ENCODE assay signal across 27 cellular contexts in genomic region chr4:100294356-100294755, GRCh38.
DNase-seq lines count a peak whose midpoint lies in the region; ATAC-seq, FAIRE-seq and TF ChIP-seq lines count a peak whose summit lies in the region.
"Had no signal": no experiment of that assay in that cellular context is flagged by ENCODE, and none has a peak within 500 bp of the region (broad histone marks: within the 10 kb centered on the region; RNA-seq: fewer than 3 reads in every experiment).

No MANE protein-coding gene starts in this region.

- TF ChIP-seq RAD21 in IMR-90 (IDR thresholded peaks at IDR 0.05; ENCODE audit: low read length): no peak

- H3K4me3 Mint-ChIP-seq in CD14-positive monocyte: no peak overlapping the region
- H3K4me3 Mint-ChIP-seq in activated CD4-positive, alpha-beta memory T cell treated with anti-CD3 and anti-CD28 coated beads, Interleukin-2, amount 10 ng/mL, durations not matched to agents 7 days and 5 days: no peak overlapping the region

- no peak overlapping the region for H4K8ac ChIP-seq in IMR-90 (ENCODE audit: low read depth in 2 of 2, low read length in 2 of 2)

- H3K4me1 ChIP-seq in IMR-90 (ENCODE audit: control insufficient read depth, insufficient read depth, low read length) (peaks cover 10% of the 10 kb centered on the region), keratinocyte (ENCODE audit: control insufficient read depth, extremely low read depth, insufficient read depth, low read length) (peaks cover 22% of the 10 kb centered on the region), tibial nerve (peaks cover 0 to 23% (median 3%) of the 10 kb centered on the region in 4 donors)
- H3K4me1 ChIP-seq: A549 had no signal

- H3K4me3 ChIP-seq in AG09309 (ENCODE audit: control insufficient read depth, low read depth, low read length) (no peak overlapping the region), IMR-90 (ENCODE audit: insufficient read depth, low read depth, low read length) (no peak overlapping the region), keratinocyte (ENCODE audit: control insufficient read depth in 2 of 3, extremely low read depth in 1 of 3, insufficient read depth in 2 of 3, low read depth in 1 of 3, low read length in 3 of 3) (no peak overlapping the region), tibial nerve (no peak overlapping the region)
- H3K4me3 ChIP-seq: A549 had no signal

- H3K14ac ChIP-seq in IMR-90 (replicated peaks; ENCODE audit: low read depth, low read length): no peak overlapping the region

- H3K79me1 ChIP-seq in IMR-90 (ENCODE audit: low read depth in 1 of 2, low read length in 2 of 2): no peaks in the 10 kb centered on the region

- H3K9ac ChIP-seq in IMR-90 (ENCODE audit: low read depth, low read length): no peak overlapping the region
- H3K9ac ChIP-seq in keratinocyte (ENCODE audit: control insufficient read depth, extremely low read depth, insufficient read depth, low read length): no peak overlapping the region
- H3K9ac ChIP-seq: SK-N-SH had no signal

- no peak overlapping the region for H4K5ac ChIP-seq in IMR-90 (ENCODE audit: low read depth, low read length)

- in situ Hi-C loops in IMR-90 (cut with MboI; ENCODE audit: low sequenced_read_pairs): no loop called here

- no peak for TF ChIP-seq EP300 in tibial nerve (IDR thresholded peaks at IDR 0.05)

- H2AFZ ChIP-seq in IMR-90 (replicated peaks; ENCODE audit: low read length, poor library complexity): no peak overlapping the region
- H2AFZ ChIP-seq in keratinocyte (ENCODE audit: control insufficient read depth, low read length): no peak overlapping the region

- CTCF ChIA-PET in IMR-90 (lab: Yijun Ruan, JAX): interaction anchor here (1.6 kb wide), 1 partner anchor 12 kb away, joined by 4 read pairs; no protein-coding TSS in a partner anchor
- CTCF ChIA-PET in activated CD4-positive, alpha-beta memory T cell treated with anti-CD3 and anti-CD28 coated beads, Interleukin-2, amount 10 ng/mL, durations not matched to agents 7 days and 5 days (lab: Charles Lee): no interaction called here

- no peak for ATAC-seq in IMR-90 (ENCODE audit: low read depth)
- ATAC-seq in GM18909 (IDR thresholded peaks at IDR 0.05; ENCODE audit: poor library complexity, unreplicated experiment): no peak
- ATAC-seq: A549, HCT116, HepG2, Panc1 had no signal

- H3K27ac ChIP-seq in IMR-90 (ENCODE audit: insufficient read depth, low read length) (no peak overlapping the region), keratinocyte (ENCODE audit: control insufficient read depth, insufficient read depth, low read length) (no peak overlapping the region), tibial nerve (no peak overlapping the region)
- H3K27ac ChIP-seq: A549, C4-2B, HL-60 had no signal

- no peak overlapping the region for H2BK15ac ChIP-seq in IMR-90 (ENCODE audit: low read depth, low read length)

- H3K36me3 ChIP-seq in IMR-90 (ENCODE audit: control insufficient read depth, insufficient read depth, low read length) (no peaks in the 10 kb centered on the region), keratinocyte (ENCODE audit: control insufficient read depth in 2 of 2, extremely low read depth in 1 of 2, insufficient read depth in 2 of 2, low read length in 2 of 2) (no peaks in the 10 kb centered on the region), tibial nerve (no peaks in the 10 kb centered on the region)

- peak; percentile 42 for DNase-seq in AG09309 (ENCODE audit: low read depth)
- peak; percentile 40 for DNase-seq in IMR-90
- peak; percentile 82 for DNase-seq in fibroblast of gingiva (ENCODE audit: low read depth)
- DNase-seq in keratinocyte (ENCODE audit: low read depth, low spot score): no peak
- DNase-seq in CD14-positive monocyte (ENCODE audit: low spot score): no peak
- DNase-seq in tibial nerve (ENCODE audit: low spot score in 2 of 2): no peak
- DNase-seq in activated CD4-positive, alpha-beta memory T cell treated with anti-CD3 and anti-CD28 coated beads, Interleukin-2, amount 10 ng/mL, durations not matched to agents 7 days and 5 days: no peak
- DNase-seq: EL, GF-D8, KG1, NCI-H1092 treated with DMSO at 0.1 percent for 48 hours, NCI-H1436 treated with DMSO at 0.1 percent for 48 hours, NCI-H1930, NCI-H345, NCI-H524, NCI-H774, SIG-M5, SK-N-SH had no signal

- no peak overlapping the region for H3K4ac ChIP-seq in IMR-90 (ENCODE audit: low read depth, low read length)

- H4K91ac ChIP-seq in IMR-90 (ENCODE audit: insufficient read depth, low read depth, low read length): no peak overlapping the region

- BruUV-seq in IMR-90 (replicated peaks; lab: Mats Ljungman, UMichigan): no TSS peak

- no peak overlapping the region for H2BK120ac ChIP-seq in IMR-90 (ENCODE audit: low read depth, low read length)

- no CpG with 5 or more reads among the region's 1 CpG for WGBS in IMR-90 (ENCODE audit: extremely low coverage in 2 of 2, insufficient read length in 1 of 2), 2 experiments
- WGBS in tibial nerve, 2 donors: 53 to 56% methylated on average over 1 of the region's 1 CpG

- H3K56ac ChIP-seq in IMR-90 (ENCODE audit: extremely low read depth, insufficient read depth, low read length): no peak overlapping the region

- H3K27me3 Mint-ChIP-seq in CD14-positive monocyte (ENCODE audit: low read depth in 3 of 3): no peaks in the 10 kb centered on the region
- peaks cover 1% of the 10 kb centered on the region for H3K27me3 Mint-ChIP-seq in activated CD4-positive, alpha-beta memory T cell treated with anti-CD3 and anti-CD28 coated beads, Interleukin-2, amount 10 ng/mL, durations not matched to agents 7 days and 5 days

- H2AK5ac ChIP-seq in IMR-90 (ENCODE audit: low read depth, low read length): no peak overlapping the region

- dilution Hi-C loops in IMR-90 (cut with HindIII; ENCODE audit: low sequenced_read_pairs, unreplicated experiment) (no loop called here), keratinocyte (cut with MboI; ENCODE audit: extremely low pct_ligation_motif_present, low sequenced_read_pairs) (no loop called here)

- intact Hi-C loops in IMR-90 (cut with micrococcal nuclease): no loop called here
- intact Hi-C loops in CD14-positive monocyte (cut with micrococcal nuclease): no loop called here

- H3K9me1 ChIP-seq in IMR-90 (ENCODE audit: insufficient read depth, low read length): no peaks in the 10 kb centered on the region
- H3K9me1 ChIP-seq in keratinocyte (ENCODE audit: control insufficient read depth, extremely low read depth, insufficient read depth, low read length): no peaks in the 10 kb centered on the region

- H4K20me1 ChIP-seq in IMR-90 (ENCODE audit: insufficient read depth, low read length): no peaks in the 10 kb centered on the region
- no peaks in the 10 kb centered on the region for H4K20me1 ChIP-seq in keratinocyte (ENCODE audit: control insufficient read depth, extremely low read depth, insufficient read depth, low read length)

- H3K79me2 ChIP-seq in keratinocyte (ENCODE audit: control insufficient read depth, insufficient read depth, low read length): no peaks in the 10 kb centered on the region

- H3K27ac Mint-ChIP-seq in CD14-positive monocyte: no peak overlapping the region
- no peak overlapping the region for H3K27ac Mint-ChIP-seq in activated CD4-positive, alpha-beta memory T cell treated with anti-CD3 and anti-CD28 coated beads, Interleukin-2, amount 10 ng/mL, durations not matched to agents 7 days and 5 days

- H3K9me3 Mint-ChIP-seq in CD14-positive monocyte: peaks cover 2 to 19% (median 4%) of the 10 kb centered on the region in 7 donors
- H3K9me3 Mint-ChIP-seq in activated CD4-positive, alpha-beta memory T cell treated with anti-CD3 and anti-CD28 coated beads, Interleukin-2, amount 10 ng/mL, durations not matched to agents 7 days and 5 days: no peaks in the 10 kb centered on the region

- H2BK20ac ChIP-seq in IMR-90 (ENCODE audit: low read depth, low read length): no peak overlapping the region

- no peaks in the 10 kb centered on the region for H3K36me3 Mint-ChIP-seq in CD14-positive monocyte
- H3K36me3 Mint-ChIP-seq in activated CD4-positive, alpha-beta memory T cell treated with anti-CD3 and anti-CD28 coated beads, Interleukin-2, amount 10 ng/mL, durations not matched to agents 7 days and 5 days (ENCODE audit: low read depth): no peaks in the 10 kb centered on the region

- H3K4me2 ChIP-seq in IMR-90 (ENCODE audit: low read depth, low read length): no peak overlapping the region
- H3K4me2 ChIP-seq in keratinocyte (ENCODE audit: control insufficient read depth, extremely low read depth, insufficient read depth, low read depth, low read length): no peak overlapping the region
- H3K4me2 ChIP-seq: A549, SK-N-SH had no signal

- H3K27me3 ChIP-seq in IMR-90 (ENCODE audit: control insufficient read depth, insufficient read depth, low read length): no peaks in the 10 kb centered on the region
- H3K27me3 ChIP-seq in keratinocyte (ENCODE audit: control insufficient read depth, extremely low read depth, insufficient read depth, low read length): no peaks in the 10 kb centered on the region
- H3K27me3 ChIP-seq in tibial nerve: no peaks in the 10 kb centered on the region

- H3K23ac ChIP-seq in IMR-90 (ENCODE audit: low read depth, low read length): no peak overlapping the region

- no peaks in the 10 kb centered on the region for H3K4me1 Mint-ChIP-seq in CD14-positive monocyte
- H3K4me1 Mint-ChIP-seq in activated CD4-positive, alpha-beta memory T cell treated with anti-CD3 and anti-CD28 coated beads, Interleukin-2, amount 10 ng/mL, durations not matched to agents 7 days and 5 days: no peaks in the 10 kb centered on the region

- no peaks in the 10 kb centered on the region for H3K9me3 ChIP-seq in IMR-90 (ENCODE audit: control insufficient read depth, insufficient read depth, low read length)
- H3K9me3 ChIP-seq in keratinocyte (ENCODE audit: control insufficient read depth, low read depth, low read length): no peaks in the 10 kb centered on the region
- H3K9me3 ChIP-seq in tibial nerve: no peaks in the 10 kb centered on the region
- H3K9me3 ChIP-seq: A549, SK-N-SH had no signal

- no peak overlapping the region for H2AK9ac ChIP-seq in IMR-90 (replicated peaks; ENCODE audit: low read depth, low read length, poor library complexity)

- POLR2A ChIA-PET in IMR-90 (lab: Charles Lee; ENCODE audit: unreplicated experiment): no interaction called here
- POLR2A ChIA-PET in activated CD4-positive, alpha-beta memory T cell treated with anti-CD3 and anti-CD28 coated beads, Interleukin-2, amount 10 ng/mL, durations not matched to agents 7 days and 5 days (lab: Charles Lee): no interaction called here

- TF ChIP-seq CTCF in AG09309 (IDR thresholded peaks at IDR 0.05; ENCODE audit: control insufficient read depth, insufficient read depth, low read depth, low read length, missing control alignments): no peak
- TF ChIP-seq CTCF in IMR-90 (conservative IDR thresholded peaks at IDR 0.05; ENCODE audit: low read depth, low read length): no peak
- TF ChIP-seq CTCF in keratinocyte (optimal IDR thresholded peaks at IDR 0.05 in 1 of 3, IDR thresholded peaks at IDR 0.05 in 1 of 3, conservative IDR thresholded peaks at IDR 0.05 in 1 of 3; ENCODE audit: extremely low read depth in 1 of 3, insufficient read depth in 2 of 3, low read length in 3 of 3): no peak
- no peak for TF ChIP-seq CTCF in CD14-positive monocyte (IDR thresholded peaks at IDR 0.05)
- TF ChIP-seq CTCF in tibial nerve (IDR thresholded peaks at IDR 0.05): no peak

- FAIRE-seq in keratinocyte (lab: Jason Lieb, UNC): peak; percentile 5
- FAIRE-seq: A549, D721Med, H1, HepG2 had no signal

- H2BK5ac ChIP-seq in IMR-90 (ENCODE audit: low read depth, low read length, poor library complexity, severe bottlenecking): no peak overlapping the region

- TF ChIP-seq POLR2A in IMR-90 (IDR thresholded peaks at IDR 0.05; ENCODE audit: low read depth, low read length): no peak
- TF ChIP-seq POLR2A in tibial nerve (IDR thresholded peaks at IDR 0.05): no peak

- no peak overlapping the region for H3K18ac ChIP-seq in IMR-90 (ENCODE audit: low read depth, low read length)

Comparison
In these comparisons a context has a peak if more than half of its experiments do, and no peak if none do; other contexts are left out.
1. DNase-seq: peak in AG09309 (single experiment), IMR-90 (single experiment) and fibroblast of gingiva (single experiment); none in keratinocyte (single experiment), CD14-positive monocyte (single experiment), tibial nerve (0 of 2) and activated CD4-positive, alpha-beta memory T cell treated with anti-CD3 and anti-CD28 coated beads, Interleukin-2, amount 10 ng/mL, durations not matched to agents 7 days and 5 days (single experiment).